13 cellular contexts compared by ENCODE assay signal in the genomic region with DNA sequence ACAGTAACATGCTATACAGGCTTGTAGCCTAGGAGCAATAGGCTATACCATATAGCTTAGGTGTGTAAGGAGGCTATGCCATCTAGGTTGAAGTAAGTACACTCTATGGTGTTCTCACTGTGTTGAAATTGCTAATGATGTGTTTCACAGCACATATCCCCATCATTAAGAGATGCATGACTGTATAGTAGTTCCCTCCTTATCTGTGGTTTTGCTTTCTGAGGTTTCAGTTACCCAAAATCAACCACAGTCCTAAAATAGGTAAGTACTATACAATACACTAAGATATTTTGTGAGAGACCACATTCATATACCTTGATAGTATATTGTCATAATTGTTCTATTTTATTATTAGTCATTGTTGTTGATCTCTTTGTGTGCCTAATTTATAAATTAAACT. TPM values are rescaled to one million over a fixed set of nuclear protein-coding genes. Genes with fewer than 3 reads are reported as not detected.
DNase-seq lines count a peak whose midpoint lies in the region; ATAC-seq, FAIRE-seq and TF ChIP-seq lines count a peak whose summit lies in the region.
"Had no signal": no experiment of that assay in that cellular context is flagged by ENCODE, and none has a peak within 500 bp of the region (broad histone marks: within the 10 kb centered on the region; RNA-seq: fewer than 3 reads in every experiment).

No MANE protein-coding gene starts in this region.

- no peaks in the 10 kb centered on the region for H3K9me3 ChIP-seq in SJCRH30 (replicated peaks)
- H3K9me3 ChIP-seq: vagina had no signal

- TF ChIP-seq POLR2A in GM12891 (IDR thresholded peaks at IDR 0.05; ENCODE audit: low read depth, low read length): no peak

- H3K27ac ChIP-seq in SJCRH30: no peak overlapping the region
- H3K27ac ChIP-seq: vagina had no signal

- H3K4me3 ChIP-seq in SJCRH30: no peak overlapping the region
- H3K4me3 ChIP-seq: vagina had no signal

- DNase-seq in GM12891 (ENCODE audit: insufficient read length, low spot score): no peak
- no peak for DNase-seq in NCI-H510A (lab: John Stamatoyannopoulos, UW)
- no peak for DNase-seq in hypothalamus (lab: John Stamatoyannopoulos, UW)
- DNase-seq in Right ventricle myocardium superior: no peak
- no peak for DNase-seq in SJCRH30
- DNase-seq: activated B cell treated with CpG ODN at 0.5 μM for 24 hours, DMS79 treated with DMSO at 0.1 percent for 48 hours, NCI-H345, right cardiac atrium had no signal

- H3K4me1 ChIP-seq in SJCRH30: 0 out of 2 replicates have a peak, but pooled peaks cover 7% of the 10 kb centered on the region
- H3K4me1 ChIP-seq: vagina had no signal

- no peaks in the 10 kb centered on the region for H3K36me3 ChIP-seq in SJCRH30
- H3K36me3 ChIP-seq: vagina had no signal

- FAIRE-seq in GM12891 (lab: Jason Lieb, UNC): peak; percentile 85

- H3K27me3 ChIP-seq in SJCRH30: no peaks in the 10 kb centered on the region
- H3K27me3 ChIP-seq: vagina had no signal

- ATAC-seq in GM19455 (IDR thresholded peaks at IDR 0.05; ENCODE audit: unreplicated experiment): peak; percentile 82
- ATAC-seq in HG02884 (IDR thresholded peaks at IDR 0.05; ENCODE audit: unreplicated experiment): peak; percentile 95
- peak; percentile 73 for ATAC-seq in HG03558 (IDR thresholded peaks at IDR 0.05; ENCODE audit: extremely low read depth, unreplicated experiment)
- no peak for ATAC-seq in Right ventricle myocardium superior (ENCODE audit: poor library complexity)
- ATAC-seq: right cardiac atrium had no signal

- intact Hi-C loops in Right ventricle myocardium superior (cut with DNase I): no loop called here

TF ChIP-seq in GM12891, 5 proteins besides CTCF, POLR2A, EP300 and RAD21:
- TF ChIP-seq POLR2AphosphoS5 (IDR thresholded peaks at IDR 0.05; ENCODE audit: low read depth, low read length): no peak
- TF ChIP-seq SPI1 (IDR thresholded peaks at IDR 0.05; ENCODE audit: low read depth, low read length): peak; percentile 45

RNA-seq across cellular contexts. Expression of gene FZD1, which starts 12.7 kb away (rescaled TPM):
- 0.40 TPM for polyA plus RNA-seq in GM12891 (2012; ENCODE audit: low read depth, missing spikeins)
- total RNA-seq in Right ventricle myocardium superior: 8.6 TPM
- total RNA-seq in SJCRH30 (2014; rRNA removed; shearing (Covaris generic)): 20.8 and 23.4 TPM in 2 replicates
